34 cellular contexts compared by ENCODE assay signal in the genomic region with DNA sequence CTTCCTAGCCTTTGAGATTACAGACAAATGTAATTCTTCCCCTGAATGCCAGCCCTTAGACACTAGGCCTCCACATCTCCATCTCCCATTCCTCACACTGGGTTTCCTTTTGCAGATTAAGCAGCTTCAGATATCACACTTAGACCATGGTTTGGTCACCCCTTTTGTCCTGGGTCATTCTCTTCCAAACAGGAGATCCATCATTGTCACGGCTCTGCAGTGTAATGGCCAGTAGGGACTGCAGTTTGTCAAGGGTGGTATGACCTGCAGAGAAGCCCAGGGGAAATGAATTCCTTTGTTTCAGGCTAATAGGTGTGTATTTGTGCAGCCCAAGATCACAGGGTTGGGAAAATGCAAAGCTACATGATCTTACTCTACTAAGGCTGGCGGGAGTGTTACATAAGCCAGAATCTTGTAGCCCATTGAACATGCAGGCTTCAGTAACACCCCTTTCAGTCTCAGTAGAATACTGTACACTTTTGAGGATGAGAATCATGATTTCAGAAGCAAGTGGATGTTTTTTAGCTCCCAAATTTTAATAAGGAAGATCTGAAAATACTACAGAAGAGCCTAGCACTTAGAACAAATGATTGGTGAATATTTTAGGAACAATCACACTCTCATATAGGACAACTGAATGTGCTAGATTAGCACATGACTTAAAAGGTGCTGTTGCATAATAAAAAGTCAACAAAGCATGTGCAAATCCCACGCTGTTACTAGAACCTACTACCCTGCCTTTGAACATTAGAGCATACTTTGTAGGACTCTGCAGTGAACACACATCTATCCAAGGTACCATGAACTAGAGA. TPM values are rescaled to one million over a fixed set of nuclear protein-coding genes. Genes with fewer than 3 reads are reported as not detected.
"Had no signal": no experiment of that assay in that cellular context is flagged by ENCODE, and none has a peak within 500 bp of the region (broad histone marks: within the 10 kb centered on the region; RNA-seq: fewer than 3 reads in every experiment).

No MANE protein-coding gene starts in this region.

- H3K9ac ChIP-seq: parathyroid adenoma had no signal

- H3K36me3 ChIP-seq: ascending aorta, brain microvascular endothelial cell, esophagus muscularis mucosa, heart right ventricle, left ventricle myocardium inferior had no signal

- H3K9me3 Mint-ChIP-seq: activated naive CD4-positive, alpha-beta T cell treated with anti-CD3 and anti-CD28 coated beads, Interleukin-2, amount 10 ng/mL, durations not matched to agents 7 days and 5 days; activated naive CD8-positive, alpha-beta T cell treated with anti-CD3 and anti-CD28 coated beads, Interleukin-2, amount 10 ng/mL, durations not matched to agents 7 days and 5 days; mesothelial cell of epicardium; naive B cell; stimulated activated memory B cell treated with anti-CD40 and anti-IgM and Interleukin-4, amounts not matched to agents 10 μg/mL and 1 μg/mL and 100 μg/mL, for 72 hours; stimulated activated naive CD8-positive, alpha-beta T cell treated with anti-CD3 and anti-CD28 coated beads, Interleukin-15, amount 100 ng/mL, for 72 hours; T-helper 1 cell treated with Interleukin-12 subunit alpha and Interleukin-12 subunit beta and Interleukin-4 antibody, amounts not matched to agents 30 μg/mL and 1 μg/mL, for 36 hours; type B pancreatic cell had no signal

- H3K4me1 ChIP-seq: ascending aorta, foreskin keratinocyte, psoas muscle had no signal

- H2AFZ ChIP-seq: parathyroid adenoma had no signal

- H3K4me3 ChIP-seq: ascending aorta, esophagus muscularis mucosa, heart right ventricle, left ventricle myocardium inferior, psoas muscle, smooth muscle cell had no signal

- ATAC-seq: activated CD4-positive, CD25-positive, alpha-beta regulatory T cell treated with anti-CD3 and anti-CD28 coated beads, Interleukin-2, amount 50 U/mL, for 24 hours; foreskin keratinocyte; heart right ventricle; psoas muscle; stimulated activated memory B cell treated with anti-CD40 and anti-IgM and Interleukin-4, amounts not matched to agents 10 μg/mL and 1 μg/mL and 100 μg/mL, for 72 hours; stimulated activated naive CD8-positive, alpha-beta T cell treated with anti-CD3 and anti-CD28 coated beads, Interleukin-15, amount 100 ng/mL, for 72 hours had no signal

- H3K9me3 ChIP-seq: ascending aorta, esophagus muscularis mucosa, heart right ventricle, left ventricle myocardium inferior, psoas muscle had no signal

- H3K27ac Mint-ChIP-seq: activated naive CD4-positive, alpha-beta T cell treated with anti-CD3 and anti-CD28 coated beads, Interleukin-2, amount 10 ng/mL, durations not matched to agents 7 days and 5 days; activated naive CD8-positive, alpha-beta T cell treated with anti-CD3 and anti-CD28 coated beads, Interleukin-2, amount 10 ng/mL, durations not matched to agents 7 days and 5 days; mesothelial cell of epicardium; naive B cell; stimulated activated memory B cell treated with anti-CD40 and anti-IgM and Interleukin-4, amounts not matched to agents 10 μg/mL and 1 μg/mL and 100 μg/mL, for 72 hours; stimulated activated naive CD8-positive, alpha-beta T cell treated with anti-CD3 and anti-CD28 coated beads, Interleukin-15, amount 100 ng/mL, for 72 hours; T-helper 1 cell treated with Interleukin-12 subunit alpha and Interleukin-12 subunit beta and Interleukin-4 antibody, amounts not matched to agents 30 μg/mL and 1 μg/mL, for 36 hours; type B pancreatic cell had no signal

- H3K4me2 ChIP-seq: smooth muscle cell had no signal

- H3K4me3 Mint-ChIP-seq: activated naive CD4-positive, alpha-beta T cell treated with anti-CD3 and anti-CD28 coated beads, Interleukin-2, amount 10 ng/mL, durations not matched to agents 7 days and 5 days; activated naive CD8-positive, alpha-beta T cell treated with anti-CD3 and anti-CD28 coated beads, Interleukin-2, amount 10 ng/mL, durations not matched to agents 7 days and 5 days; mesothelial cell of epicardium; naive B cell; stimulated activated memory B cell treated with anti-CD40 and anti-IgM and Interleukin-4, amounts not matched to agents 10 μg/mL and 1 μg/mL and 100 μg/mL, for 72 hours; stimulated activated naive CD8-positive, alpha-beta T cell treated with anti-CD3 and anti-CD28 coated beads, Interleukin-15, amount 100 ng/mL, for 72 hours; T-helper 1 cell treated with Interleukin-12 subunit alpha and Interleukin-12 subunit beta and Interleukin-4 antibody, amounts not matched to agents 30 μg/mL and 1 μg/mL, for 36 hours; type B pancreatic cell had no signal

- DNase-seq: activated CD4-positive, alpha-beta T cell treated with anti-CD3 and anti-CD28 coated beads for 48 hours; activated CD4-positive, alpha-beta T cell treated with anti-CD3 and anti-CD28 coated beads, Interleukin-2, amount 50 U/mL, for 48 hours; activated CD8-positive, alpha-beta memory T cell treated with anti-CD3 and anti-CD28 coated beads for 24 hours; activated gamma-delta T cell; activated naive CD4-positive, alpha-beta T cell treated with anti-CD3 and anti-CD28 coated beads, Interleukin-2, amount 10 ng/mL, durations not matched to agents 7 days and 5 days; activated naive CD8-positive, alpha-beta T cell treated with anti-CD3 and anti-CD28 coated beads, Interleukin-2, amount 10 ng/mL, durations not matched to agents 7 days and 5 days; activated T-cell treated with anti-CD3 and anti-CD28 coated beads, Interleukin-2, amount 50 U/mL, for 1 hour; brain microvascular endothelial cell; central memory CD4-positive, alpha-beta T cell; foreskin keratinocyte; heart right ventricle; left ventricle myocardium inferior; mammary epithelial cell; naive B cell; psoas muscle; stimulated activated CD4-positive, alpha-beta T cell treated with anti-CD3 and anti-CD28 coated beads, Interleukin-1b, Interleukin-23, amount 100 ng/mL, for 48 hours; stimulated activated CD4-positive, alpha-beta T cell treated with anti-CD3 and anti-CD28 coated beads, Interleukin-4, amount 100 ng/mL, for 4 hours; stimulated activated CD8-positive, alpha-beta memory T cell treated with anti-CD3 and anti-CD28 coated beads, Interleukin-4, amount 100 ng/mL, for 48 hours; stimulated activated naive CD8-positive, alpha-beta T cell treated with anti-CD3 and anti-CD28 coated beads, Interleukin-15, amount 100 ng/mL, for 72 hours; substantia nigra; T-helper 9 cell had no signal

- H3K36me3 Mint-ChIP-seq: activated naive CD4-positive, alpha-beta T cell treated with anti-CD3 and anti-CD28 coated beads, Interleukin-2, amount 10 ng/mL, durations not matched to agents 7 days and 5 days; activated naive CD8-positive, alpha-beta T cell treated with anti-CD3 and anti-CD28 coated beads, Interleukin-2, amount 10 ng/mL, durations not matched to agents 7 days and 5 days; mesothelial cell of epicardium; naive B cell; stimulated activated memory B cell treated with anti-CD40 and anti-IgM and Interleukin-4, amounts not matched to agents 10 μg/mL and 1 μg/mL and 100 μg/mL, for 72 hours; type B pancreatic cell had no signal

- H3K27me3 ChIP-seq: ascending aorta, esophagus muscularis mucosa had no signal

- H3K27ac ChIP-seq: ascending aorta, brain microvascular endothelial cell, esophagus muscularis mucosa, foreskin keratinocyte, heart right ventricle, left ventricle myocardium inferior, parathyroid adenoma, psoas muscle, VCaP had no signal

RNA-seq across cellular contexts. Expression of gene NTSR2, which starts 52.5 kb away (rescaled TPM):
- total RNA-seq: activated naive CD8-positive, alpha-beta T cell treated with anti-CD3 and anti-CD28 coated beads, Interleukin-2, amount 10 ng/mL, durations not matched to agents 7 days and 5 days; ascending aorta; esophagus muscularis mucosa; foreskin keratinocyte; glomerular endothelial cell; kidney epithelial cell; left ventricle myocardium inferior; mammary epithelial cell; mesothelial cell of epicardium; smooth muscle cell had no signal
- polyA plus RNA-seq: foreskin keratinocyte, mammary epithelial cell, neural cell, smooth muscle cell had no signal
